1 cellular context compared by ENCODE assay signal in the genomic region with DNA sequence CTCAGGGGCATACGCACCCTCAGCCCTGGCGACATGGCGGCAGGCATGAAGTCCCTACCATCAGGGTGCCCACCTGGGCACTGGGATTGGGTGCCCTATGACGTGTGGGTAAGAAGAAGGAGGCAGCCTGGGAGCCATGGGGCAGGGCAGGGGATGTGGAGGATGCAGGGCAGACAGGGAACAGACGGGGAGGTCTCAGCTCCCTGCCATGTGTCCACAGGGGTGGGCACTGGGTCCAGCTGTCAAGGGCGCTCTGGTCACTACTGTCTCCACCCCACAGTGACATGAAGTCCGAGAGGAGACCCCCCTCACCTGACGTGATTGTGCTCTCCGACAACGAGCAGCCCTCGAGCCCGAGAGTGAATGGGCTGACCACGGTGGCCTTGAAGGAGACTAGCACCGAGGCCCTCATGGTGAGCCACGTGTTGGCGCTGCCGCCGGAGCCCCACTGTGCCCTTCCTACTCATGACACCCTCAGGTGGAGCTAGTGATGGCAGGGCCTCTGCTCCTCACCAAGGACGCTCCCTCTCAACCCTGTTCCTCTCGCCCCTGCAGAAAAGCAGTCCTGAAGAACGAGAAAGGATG.
TF ChIP-seq lines count a peak whose summit lies in the region.

No MANE protein-coding gene starts in this region.

TF ChIP-seq in K562, 482 proteins besides CTCF, POLR2A, EP300 and RAD21:
- TF ChIP-seq ELF4 (CRISPR knock-in tag; IDR thresholded peaks at IDR 0.05) = no peak
- TF ChIP-seq POLR2G (IDR thresholded peaks at IDR 0.05; ENCODE audit: low read depth, low read length) = peak; percentile 58; the same call in 1 of the 2 replicates
TF ChIP-seq in K562: peak in this region for 1.
